In the genomic region with DNA sequence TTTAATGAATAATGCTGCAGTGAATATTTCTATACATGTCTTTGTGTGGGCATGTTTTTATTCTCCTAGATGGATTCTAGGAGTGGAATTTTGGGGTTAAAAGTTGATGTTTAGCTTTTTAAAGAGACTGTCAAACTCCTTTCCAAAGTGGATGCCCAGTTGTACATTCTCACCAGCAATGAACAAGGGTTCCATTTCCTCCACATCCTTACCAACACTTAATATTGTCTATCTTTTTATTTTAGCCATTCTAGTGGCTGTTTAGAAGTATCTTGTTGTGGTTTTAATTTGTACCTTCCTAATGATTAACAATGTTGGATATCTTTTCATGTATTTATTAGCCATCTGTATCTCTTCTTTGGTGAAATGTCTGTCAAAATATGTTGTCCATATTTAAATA, we compare ENCODE assay signal across 20 cellular contexts.
DNase-seq lines count a peak whose midpoint lies in the region; ATAC-seq, FAIRE-seq and TF ChIP-seq lines count a peak whose summit lies in the region.
"Had no signal": no experiment of that assay in that cellular context is flagged by ENCODE, and none has a peak within 500 bp of the region (broad histone marks: within the 10 kb centered on the region; RNA-seq: fewer than 3 reads in every experiment).

No MANE protein-coding gene starts in this region.

- H3K27ac ChIP-seq in A549 (no peak overlapping the region), HEK293 (ENCODE audit: extremely low read depth, low read depth, low read length) (no peak overlapping the region), foreskin keratinocyte (peak overlapping the region; percentile 27)
- H3K27ac ChIP-seq: BLaER1 treated with 17β-estradiol and CSF1 and Interleukin-3, amounts not matched to agents 10 nM and 100 nM; C4-2B had no signal

- no peaks in the 10 kb centered on the region for H3K27me3 ChIP-seq in foreskin keratinocyte
- H3K27me3 ChIP-seq: BLaER1 treated with 17β-estradiol and CSF1 and Interleukin-3, amounts not matched to agents 10 nM and 100 nM had no signal

- TF ChIP-seq RAD21 in A549 (conservative IDR thresholded peaks at IDR 0.05 in 1 of 2, IDR thresholded peaks at IDR 0.05 in 1 of 2): no peak

- no peak for ATAC-seq in A549
- no peak for ATAC-seq in foreskin keratinocyte
- ATAC-seq: CD8-positive, alpha-beta T cell had no signal

- peak; percentile 18 for FAIRE-seq in A549 (lab: Jason Lieb, UNC)
- FAIRE-seq: A204.1, D721Med, G401.6, GM12891, GM19239 had no signal

- H3K4me2 ChIP-seq in A549: no peak overlapping the region
- H3K4me2 ChIP-seq: BLaER1 treated with 17β-estradiol and CSF1 and Interleukin-3, amounts not matched to agents 10 nM and 100 nM had no signal

- H3K4me1 ChIP-seq in A549 (peaks cover 21% of the 10 kb centered on the region), HEK293 (ENCODE audit: control insufficient read depth, insufficient read depth, low read length) (no peaks in the 10 kb centered on the region), foreskin keratinocyte (peaks cover 10% of the 10 kb centered on the region)
- H3K4me1 ChIP-seq: Caco-2 had no signal

- TF ChIP-seq CTCF in A549 (IDR thresholded peaks at IDR 0.05): no peak
- no peak for TF ChIP-seq CTCF in HEK293 (tag by site-specific recombination; IDR thresholded peaks at IDR 0.05)
- TF ChIP-seq CTCF in foreskin keratinocyte (conservative IDR thresholded peaks at IDR 0.05): no peak

- POLR2A ChIA-PET in A549 (lab: Yijun Ruan, JAX) (no interaction called here), HEK293 (lab: Yijun Ruan, JAX) (no interaction called here)

- H3K9me3 ChIP-seq in A549 (peaks cover 2% of the 10 kb centered on the region; the same call in 1 of the 3 replicates), HEK293 (ENCODE audit: control insufficient read depth, insufficient read depth, low read depth, low read length) (no peaks in the 10 kb centered on the region)
- H3K9me3 ChIP-seq: Caco-2 had no signal

- H3K36me3 ChIP-seq in HEK293 (ENCODE audit: control insufficient read depth in 2 of 2, insufficient read depth in 1 of 2, low read length in 2 of 2): peaks cover 0 to 3% of the 10 kb centered on the region in 2 experiments; a peak in 1 of 3 replicates
- H3K36me3 ChIP-seq: BLaER1 treated with 17β-estradiol and CSF1 and Interleukin-3, amounts not matched to agents 10 nM and 100 nM had no signal

- TF ChIP-seq EP300 in A549 (IDR thresholded peaks at IDR 0.05): no peak

- H3K4me3 ChIP-seq in A549: no peak overlapping the region
- H3K4me3 ChIP-seq in HEK293 (ENCODE audit: low read depth, low read length): no peak overlapping the region
- H3K4me3 ChIP-seq: BLaER1 treated with 17β-estradiol and CSF1 and Interleukin-3, amounts not matched to agents 10 nM and 100 nM had no signal

- no peak for DNase-seq in A549 (ENCODE audit: low read depth in 1 of 2, low spot score in 1 of 2)
- DNase-seq in foreskin keratinocyte: no peak
- DNase-seq in OCI-M1 (lab: John Stamatoyannopoulos, UW): no peak
- no peak for DNase-seq in NCI-H146 treated with DMSO at 0.1 percent for 48 hours (lab: John Stamatoyannopoulos, UW; ENCODE audit: unreplicated experiment)
- DNase-seq: 8988T; AML-193; Caco-2; Calu3; CD4-positive, alpha-beta T cell; CD8-positive, alpha-beta T cell; DMS79 treated with DMSO at 0.1 percent for 48 hours; GF-D8 had no signal

- no peak for TF ChIP-seq POLR2A in A549 (IDR thresholded peaks at IDR 0.05; ENCODE audit: low read length)

- CTCF ChIA-PET in A549 (lab: Yijun Ruan, JAX): interaction anchor here (1.5 to 1.6 kb wide), 2 partner anchors 18 to 170 kb away, joined by 3 to 5 read pairs; no protein-coding TSS in a partner anchor
- CTCF ChIA-PET in HEK293 (lab: Yijun Ruan, JAX): interaction anchor here (0.5 to 1.1 kb wide), 2 partner anchors 25 to 30 kb away, joined by 3 to 4 read pairs; no protein-coding TSS in a partner anchor

TF ChIP-seq in A549, 52 proteins besides CTCF, POLR2A, EP300 and RAD21:
- TF ChIP-seq ATOH8 (CRISPR knock-in tag; IDR thresholded peaks at IDR 0.05; ENCODE audit: low read depth): no peak

TF ChIP-seq in HEK293, 187 proteins besides CTCF, POLR2A, EP300 and RAD21:
- 0 out of 2 replicates have a peak, but pooled peaks have one; percentile 63 for TF ChIP-seq ZNF184 (tag by site-specific recombination; IDR thresholded peaks at IDR 0.05)
- no peak for TF ChIP-seq ZNF24 (tag by site-specific recombination; IDR thresholded peaks at IDR 0.05)
